In the genomic region with DNA sequence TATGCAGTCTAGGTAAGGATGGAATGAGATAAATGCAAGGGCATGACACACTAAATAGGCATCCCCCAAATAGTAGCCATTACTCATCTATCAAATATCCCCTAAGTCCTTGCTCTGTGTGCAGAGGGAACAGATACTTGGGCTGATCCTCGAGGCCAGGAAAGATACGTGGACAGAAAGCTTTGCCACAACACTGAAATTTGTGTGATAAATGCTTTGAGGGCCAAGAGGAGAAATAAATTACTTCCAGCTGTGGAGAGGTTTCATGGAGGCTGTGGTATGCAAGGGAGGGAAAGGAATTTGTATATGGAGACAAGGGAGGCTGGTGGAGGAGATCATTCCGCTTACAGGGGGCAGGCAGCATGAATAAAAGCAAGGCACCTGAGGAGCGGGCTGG, we compare ENCODE assay signal across 9 cellular contexts. TPM values are rescaled to one million over a fixed set of nuclear protein-coding genes. Genes with fewer than 3 reads are reported as not detected.
DNase-seq lines count a peak whose midpoint lies in the region; ATAC-seq, FAIRE-seq and TF ChIP-seq lines count a peak whose summit lies in the region.
"Had no signal": no experiment of that assay in that cellular context is flagged by ENCODE, and none has a peak within 500 bp of the region (broad histone marks: within the 10 kb centered on the region; RNA-seq: fewer than 3 reads in every experiment).

No MANE protein-coding gene starts in this region.

- H3K27me3 ChIP-seq in bronchial epithelial cell (ENCODE audit: control insufficient read depth, insufficient read depth, low read length) (no peaks in the 10 kb centered on the region), keratinocyte (ENCODE audit: control insufficient read depth, extremely low read depth, insufficient read depth, low read length) (no peaks in the 10 kb centered on the region), suprapubic skin (no peaks in the 10 kb centered on the region)

- H3K36me3 Mint-ChIP-seq in stimulated activated memory B cell treated with anti-CD40 and anti-IgM and Interleukin-4, amounts not matched to agents 10 μg/mL and 1 μg/mL and 100 μg/mL, for 72 hours = peaks cover 39% of the 10 kb centered on the region

- H3K4me1 Mint-ChIP-seq in stimulated activated memory B cell treated with anti-CD40 and anti-IgM and Interleukin-4, amounts not matched to agents 10 μg/mL and 1 μg/mL and 100 μg/mL, for 72 hours = peaks cover 30% of the 10 kb centered on the region

- dilution Hi-C loops in keratinocyte (cut with MboI; ENCODE audit: extremely low pct_ligation_motif_present, low sequenced_read_pairs) = no loop called here

- 49% methylated on average over 4 of the region's 4 CpGs for WGBS in suprapubic skin

- FAIRE-seq in bronchial epithelial cell (lab: Jason Lieb, UNC) (no peak), keratinocyte (lab: Jason Lieb, UNC) (peak; percentile 88), D721Med (lab: Jason Lieb, UNC) (no peak)

- H3K4me1 ChIP-seq in keratinocyte (ENCODE audit: control insufficient read depth, extremely low read depth, insufficient read depth, low read length) (peaks cover 53% of the 10 kb centered on the region), suprapubic skin (peaks cover 32% of the 10 kb centered on the region)

- H3K9me3 ChIP-seq in keratinocyte (ENCODE audit: control insufficient read depth, low read depth, low read length) (no peaks in the 10 kb centered on the region), suprapubic skin (no peaks in the 10 kb centered on the region)

- H3K79me2 ChIP-seq in keratinocyte (ENCODE audit: control insufficient read depth, insufficient read depth, low read length) = no peaks in the 10 kb centered on the region

- H3K27me3 Mint-ChIP-seq in stimulated activated memory B cell treated with anti-CD40 and anti-IgM and Interleukin-4, amounts not matched to agents 10 μg/mL and 1 μg/mL and 100 μg/mL, for 72 hours = no peaks in the 10 kb centered on the region

- H3K9me3 Mint-ChIP-seq in stimulated activated memory B cell treated with anti-CD40 and anti-IgM and Interleukin-4, amounts not matched to agents 10 μg/mL and 1 μg/mL and 100 μg/mL, for 72 hours = no peaks in the 10 kb centered on the region

- H3K36me3 ChIP-seq in bronchial epithelial cell (ENCODE audit: control insufficient read depth, insufficient read depth, low read length) = no peaks in the 10 kb centered on the region
- H3K36me3 ChIP-seq in keratinocyte (ENCODE audit: control insufficient read depth in 2 of 2, extremely low read depth in 1 of 2, insufficient read depth in 2 of 2, low read length in 2 of 2) = peaks cover 0 to 15% of the 10 kb centered on the region in 2 experiments
- H3K36me3 ChIP-seq in suprapubic skin = peaks cover 11% of the 10 kb centered on the region

- no peak for ATAC-seq in stimulated activated memory B cell treated with anti-CD40 and anti-IgM and Interleukin-4, amounts not matched to agents 10 μg/mL and 1 μg/mL and 100 μg/mL, for 72 hours
- no peak for ATAC-seq in GM21529 (IDR thresholded peaks at IDR 0.05; ENCODE audit: unreplicated experiment)

- TF ChIP-seq CTCF in bronchial epithelial cell (IDR thresholded peaks at IDR 0.05; ENCODE audit: insufficient read depth, low read length, severe bottlenecking) = no peak
- TF ChIP-seq CTCF in keratinocyte (optimal IDR thresholded peaks at IDR 0.05 in 1 of 3, IDR thresholded peaks at IDR 0.05 in 1 of 3, conservative IDR thresholded peaks at IDR 0.05 in 1 of 3; ENCODE audit: extremely low read depth in 1 of 3, insufficient read depth in 2 of 3, low read length in 3 of 3) = no peak
- TF ChIP-seq CTCF in suprapubic skin (IDR thresholded peaks at IDR 0.05) = no peak
- TF ChIP-seq CTCF in D721Med (IDR thresholded peaks at IDR 0.05; ENCODE audit: insufficient read depth, missing control alignments) = no peak

- no peaks in the 10 kb centered on the region for H4K20me1 ChIP-seq in keratinocyte (ENCODE audit: control insufficient read depth, extremely low read depth, insufficient read depth, low read length)

- DNase-seq in HT1080 (ENCODE audit: low read depth) (peak; percentile 89), bronchial epithelial cell (ENCODE audit: low read depth) (peak; percentile 40), keratinocyte (ENCODE audit: low read depth, low spot score) (no peak), suprapubic skin (ENCODE audit: low spot score in 2 of 2) (no peak), D721Med (ENCODE audit: insufficient read length, low spot score) (no peak)
- no peak for DNase-seq in activated CD8-positive, alpha-beta memory T cell treated with anti-CD3 and anti-CD28 coated beads, Interleukin-2, amount 50 U/mL, for 48 hours
- DNase-seq: NK-92 treated with Interleukin-12 subunit alpha and Interleukin-12 subunit beta, amount 100 ng/mL, for 24 hours had no signal

- H3K27ac ChIP-seq in keratinocyte (ENCODE audit: control insufficient read depth, insufficient read depth, low read length) = peak overlapping the region; percentile 90
- peak overlapping the region; percentile 83 for H3K27ac ChIP-seq in suprapubic skin

- H3K27ac Mint-ChIP-seq in stimulated activated memory B cell treated with anti-CD40 and anti-IgM and Interleukin-4, amounts not matched to agents 10 μg/mL and 1 μg/mL and 100 μg/mL, for 72 hours = no peak overlapping the region

- H3K4me2 ChIP-seq in keratinocyte (ENCODE audit: control insufficient read depth, extremely low read depth, insufficient read depth, low read depth, low read length) = peak overlapping the region; percentile 74

- H2AFZ ChIP-seq in keratinocyte (ENCODE audit: control insufficient read depth, low read length) = no peak overlapping the region

- TF ChIP-seq POLR2A in suprapubic skin (IDR thresholded peaks at IDR 0.05) = no peak

- H3K4me3 Mint-ChIP-seq in stimulated activated memory B cell treated with anti-CD40 and anti-IgM and Interleukin-4, amounts not matched to agents 10 μg/mL and 1 μg/mL and 100 μg/mL, for 72 hours = no peak overlapping the region

- no peak overlapping the region for H3K4me3 ChIP-seq in bronchial epithelial cell (ENCODE audit: low read depth, low read length)
- no peak overlapping the region for H3K4me3 ChIP-seq in keratinocyte (ENCODE audit: control insufficient read depth in 2 of 3, extremely low read depth in 1 of 3, insufficient read depth in 2 of 3, low read depth in 1 of 3, low read length in 3 of 3)
- no peak overlapping the region for H3K4me3 ChIP-seq in suprapubic skin

- no peaks in the 10 kb centered on the region for H3K9me1 ChIP-seq in keratinocyte (ENCODE audit: control insufficient read depth, extremely low read depth, insufficient read depth, low read length)

- no peak for TF ChIP-seq EP300 in suprapubic skin (IDR thresholded peaks at IDR 0.05)

- H3K9ac ChIP-seq in keratinocyte (ENCODE audit: control insufficient read depth, extremely low read depth, insufficient read depth, low read length) = peak overlapping the region; percentile 67

RNA-seq across cellular contexts. Expression of a gene that starts 18.5 kb away (rescaled TPM):
- 208 and 248 TPM in 2 replicates for total RNA-seq in HT1080 (2014; rRNA removed; shearing (Covaris generic))
- polyA plus RNA-seq in HT1080 (2015; cell fraction: cytosol; rRNA removed) = 244 and 384 TPM in 2 replicates
- 117 and 127 TPM in 2 replicates for polyA plus RNA-seq in HT1080 (2015; cell fraction: nucleus; rRNA removed)
- total RNA-seq in bronchial epithelial cell = 26.9 and 61.4 TPM in 2 replicates
- polyA plus RNA-seq in keratinocyte = 173 to 414 TPM (median 199 TPM) in 3 replicates
- 58.4 TPM for polyA plus RNA-seq in keratinocyte (2011; ENCODE audit: low read depth)
- polyA plus RNA-seq in keratinocyte (2011; cell fraction: cytosol; rRNA removed) = 310 and 443 TPM in 2 replicates
- polyA plus RNA-seq in keratinocyte (2011; cell fraction: nucleus; rRNA removed) = 111 and 127 TPM in 2 replicates
- 199 and 361 TPM in 2 replicates for polyA plus RNA-seq in keratinocyte (2012; ENCODE audit: low replicate concordance)
- polyA minus RNA-seq in keratinocyte = 133 to 246 TPM (median 216 TPM) in 3 replicates
- 153 TPM for polyA minus RNA-seq in keratinocyte (2011; cell fraction: cytosol; rRNA and poly(A)+ RNA removed)
- 31.7 and 39.0 TPM in 2 replicates for polyA minus RNA-seq in keratinocyte (2011; cell fraction: nucleus; rRNA and poly(A)+ RNA removed)
- 100 to 1,000 TPM in 1 of 4 donors, 10 to 100 TPM in 3; 59.0 to 185 (median 92.1) TPM for total RNA-seq in suprapubic skin

RNA-seq across cellular contexts. Expression of a gene that starts 31.8 kb away (rescaled TPM):
- total RNA-seq in HT1080 (2014; rRNA removed; shearing (Covaris generic)) = 295 and 342 TPM in 2 replicates
- polyA plus RNA-seq in HT1080 (2015; cell fraction: cytosol; rRNA removed) = 151 and 163 TPM in 2 replicates
- 289 and 320 TPM in 2 replicates for polyA plus RNA-seq in HT1080 (2015; cell fraction: nucleus; rRNA removed)
- total RNA-seq in bronchial epithelial cell = 178 and 242 TPM in 2 replicates
- 93.5 to 137 TPM (median 115 TPM) in 3 replicates for polyA plus RNA-seq in keratinocyte
- 98.2 TPM for polyA plus RNA-seq in keratinocyte (2011; ENCODE audit: low read depth)
- 52.3 and 81.0 TPM in 2 replicates for polyA plus RNA-seq in keratinocyte (2011; cell fraction: cytosol; rRNA removed)
- polyA plus RNA-seq in keratinocyte (2011; cell fraction: nucleus; rRNA removed) = 83.5 and 87.6 TPM in 2 replicates
- polyA plus RNA-seq in keratinocyte (2012; ENCODE audit: low replicate concordance) = 84.1 and 237 TPM in 2 replicates
- polyA minus RNA-seq in keratinocyte = 182 to 302 TPM (median 247 TPM) in 3 replicates
- 189 TPM for polyA minus RNA-seq in keratinocyte (2011; cell fraction: cytosol; rRNA and poly(A)+ RNA removed)
- 187 and 308 TPM in 2 replicates for polyA minus RNA-seq in keratinocyte (2011; cell fraction: nucleus; rRNA and poly(A)+ RNA removed)
- total RNA-seq in suprapubic skin = 100 to 1,000 TPM; 111 to 116 (median 113) TPM

RNA-seq across cellular contexts. Expression of a gene that starts 53.2 kb away (rescaled TPM):
- total RNA-seq in HT1080 (2014; rRNA removed; shearing (Covaris generic)) = 955 and 1,238 TPM in 2 replicates
- 969 and 1,116 TPM in 2 replicates for polyA plus RNA-seq in HT1080 (2015; cell fraction: cytosol; rRNA removed)
- 1,737 and 2,034 TPM in 2 replicates for polyA plus RNA-seq in HT1080 (2015; cell fraction: nucleus; rRNA removed)
- total RNA-seq in bronchial epithelial cell (10.5 and 22.6 TPM in 2 replicates), suprapubic skin (100 to 1,000 TPM; 265 to 337 (median 270) TPM)
- polyA plus RNA-seq in keratinocyte = 289 to 702 TPM (median 397 TPM) in 3 replicates
- polyA plus RNA-seq in keratinocyte (2011; ENCODE audit: low read depth) = 35.6 TPM
- 237 and 295 TPM in 2 replicates for polyA plus RNA-seq in keratinocyte (2011; cell fraction: cytosol; rRNA removed)
- 536 and 559 TPM in 2 replicates for polyA plus RNA-seq in keratinocyte (2011; cell fraction: nucleus; rRNA removed)
- polyA plus RNA-seq in keratinocyte (2012; ENCODE audit: low replicate concordance) = 21.7 and 645 TPM in 2 replicates
- 352 to 681 TPM (median 403 TPM) in 3 replicates for polyA minus RNA-seq in keratinocyte
- polyA minus RNA-seq in keratinocyte (2011; cell fraction: cytosol; rRNA and poly(A)+ RNA removed) = 226 TPM
- 248 and 370 TPM in 2 replicates for polyA minus RNA-seq in keratinocyte (2011; cell fraction: nucleus; rRNA and poly(A)+ RNA removed)

Comparison
In these comparisons a context has a peak if more than half of its experiments do, and no peak if none do; other contexts are left out.
1. DNase-seq: peak in HT1080 (single experiment) and bronchial epithelial cell (single experiment); none in keratinocyte (single experiment), suprapubic skin (0 of 2), activated CD8-positive, alpha-beta memory T cell treated with anti-CD3 and anti-CD28 coated beads, Interleukin-2, amount 50 U/mL, for 48 hours (single experiment) and D721Med (single experiment).
2. RNA of a gene that starts 53.2 kb away (total RNA-seq): 955 to 1,238 TPM in HT1080 and 265 to 337 TPM in suprapubic skin; 10.5 to 22.6 TPM in bronchial epithelial cell; every median in the first group is over 10 times any median in the second.